ENCODE assay signal across 15 cellular contexts in the genomic region with DNA sequence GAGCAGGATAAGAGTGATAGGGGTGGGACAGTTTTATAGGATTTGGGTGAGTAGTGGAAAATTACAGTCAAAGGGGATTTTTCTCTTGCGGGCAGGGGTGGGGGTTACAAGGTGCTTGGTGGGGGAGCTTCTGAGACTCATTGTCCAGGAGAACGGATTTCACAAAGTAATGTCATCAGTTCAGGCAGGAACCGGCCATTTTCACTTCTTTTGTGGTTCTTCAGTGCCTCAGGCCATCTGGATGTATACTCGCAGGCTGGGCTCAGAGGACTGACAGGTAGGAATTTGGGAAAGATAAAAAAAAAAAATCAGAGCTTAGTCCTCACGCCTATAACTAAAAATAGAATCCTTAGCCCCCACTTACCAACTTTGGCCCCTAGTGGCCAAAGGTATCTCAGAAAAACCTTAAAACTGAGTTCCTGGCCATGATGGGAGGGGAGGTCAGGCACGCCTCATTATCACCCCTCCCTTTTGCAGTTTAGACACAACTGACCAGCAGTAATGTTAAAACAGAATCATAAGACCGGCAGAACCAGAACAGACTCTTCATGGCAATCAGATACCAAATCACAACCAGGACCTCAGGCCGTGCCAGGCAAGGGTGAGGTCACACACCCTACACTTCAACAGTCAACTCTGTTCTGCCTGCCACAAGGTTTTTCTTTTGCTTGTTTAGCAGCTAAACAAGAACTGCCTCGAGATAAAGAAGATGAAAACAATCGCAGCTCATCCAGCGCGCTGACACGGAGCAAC. TPM values are rescaled to one million over a fixed set of nuclear protein-coding genes. Genes with fewer than 3 reads are reported as not detected.
DNase-seq lines count a peak whose midpoint lies in the region; TF ChIP-seq lines count a peak whose summit lies in the region.
"Had no signal": no experiment of that assay in that cellular context is flagged by ENCODE, and none has a peak within 500 bp of the region (broad histone marks: within the 10 kb centered on the region; RNA-seq: fewer than 3 reads in every experiment).

No MANE protein-coding gene starts in this region.

- H3K4me3 ChIP-seq in GM12864 (ENCODE audit: low read depth, low read length) (peak overlapping the region; percentile 53; the same call in 1 of the 2 replicates), LNCaP clone FGC (ENCODE audit: low read depth, low read length) (no peak overlapping the region), mononuclear cell (ENCODE audit: low read length) (peak overlapping the region; percentile 42)
- H3K4me3 ChIP-seq: dorsolateral prefrontal cortex, lung, stomach had no signal

- H3K4me1 Mint-ChIP-seq in activated CD4-positive, alpha-beta T cell treated with anti-CD3 and anti-CD28 coated beads, Interleukin-2, amount 10 ng/mL, durations not matched to agents 24 days and 14 days = peaks cover 7% of the 10 kb centered on the region

- TF ChIP-seq CTCF in GM12864 (IDR thresholded peaks at IDR 0.05; ENCODE audit: low read depth, low read length, missing control alignments) = peak; percentile 61
- no peak for TF ChIP-seq CTCF in LNCaP clone FGC (IDR thresholded peaks at IDR 0.05; ENCODE audit: control insufficient read depth, extremely low read depth, insufficient read depth)

- H3K27me3 ChIP-seq in mononuclear cell (ENCODE audit: insufficient read depth, low read length) = no peaks in the 10 kb centered on the region
- H3K27me3 ChIP-seq: dorsolateral prefrontal cortex, stomach had no signal

- peaks cover 38% of the 10 kb centered on the region for H3K4me1 ChIP-seq in mononuclear cell (ENCODE audit: insufficient read depth, low read length)

- intact Hi-C loops in activated CD4-positive, alpha-beta T cell treated with anti-CD3 and anti-CD28 coated beads, Interleukin-2, amount 10 ng/mL, durations not matched to agents 24 days and 14 days (cut with micrococcal nuclease) = no loop called here

- DNase-seq in GM12864 (ENCODE audit: low read depth) = no peak
- peak; percentile 13 for DNase-seq in LNCaP clone FGC (ENCODE audit: low read depth)
- no peak for DNase-seq in NCI-H524 treated with DMSO at 0.1 percent for 48 hours (lab: John Stamatoyannopoulos, UW)
- no peak for DNase-seq in NK-92 treated with Interleukin-12 subunit alpha and Interleukin-12 subunit beta, amount 100 ng/mL, for 24 hours (lab: John Stamatoyannopoulos, UW)
- no peak for DNase-seq in activated CD4-positive, alpha-beta T cell treated with anti-CD3 and anti-CD28 coated beads, Interleukin-2, amount 10 ng/mL, durations not matched to agents 24 days and 14 days
- DNase-seq: activated CD4-positive, alpha-beta memory T cell treated with anti-CD3 and anti-CD28 coated beads for 36 hours; DMS53; dorsolateral prefrontal cortex; KG1; NCI-H1694; NCI-H524; stomach had no signal

- peaks cover 3% of the 10 kb centered on the region for H3K27me3 Mint-ChIP-seq in activated CD4-positive, alpha-beta T cell treated with anti-CD3 and anti-CD28 coated beads, Interleukin-2, amount 10 ng/mL, durations not matched to agents 24 days and 14 days
- H3K27me3 Mint-ChIP-seq: activated CD4-positive, alpha-beta memory T cell treated with anti-CD3 and anti-CD28 coated beads for 36 hours had no signal

- no peaks in the 10 kb centered on the region for H3K36me3 Mint-ChIP-seq in activated CD4-positive, alpha-beta T cell treated with anti-CD3 and anti-CD28 coated beads, Interleukin-2, amount 10 ng/mL, durations not matched to agents 24 days and 14 days (ENCODE audit: low read depth)
- H3K36me3 Mint-ChIP-seq: activated CD4-positive, alpha-beta memory T cell treated with anti-CD3 and anti-CD28 coated beads for 36 hours had no signal

- no peak overlapping the region for H3K4me3 Mint-ChIP-seq in activated CD4-positive, alpha-beta T cell treated with anti-CD3 and anti-CD28 coated beads, Interleukin-2, amount 10 ng/mL, durations not matched to agents 24 days and 14 days
- H3K4me3 Mint-ChIP-seq: activated CD4-positive, alpha-beta memory T cell treated with anti-CD3 and anti-CD28 coated beads for 36 hours; T-helper 2 cell treated with Interferon-gamma antibody and Interleukin-4, amounts not matched to agents 5 μg/mL and 100 μg/mL, for 36 hours had no signal

- no peaks in the 10 kb centered on the region for H3K9me3 Mint-ChIP-seq in activated CD4-positive, alpha-beta T cell treated with anti-CD3 and anti-CD28 coated beads, Interleukin-2, amount 10 ng/mL, durations not matched to agents 24 days and 14 days
- H3K9me3 Mint-ChIP-seq: activated CD4-positive, alpha-beta memory T cell treated with anti-CD3 and anti-CD28 coated beads for 36 hours; T-helper 2 cell treated with Interferon-gamma antibody and Interleukin-4, amounts not matched to agents 5 μg/mL and 100 μg/mL, for 36 hours had no signal

- H3K9me3 ChIP-seq in mononuclear cell (ENCODE audit: low read depth, low read length) = no peaks in the 10 kb centered on the region
- H3K9me3 ChIP-seq: stomach had no signal

- no peak overlapping the region for H3K27ac Mint-ChIP-seq in activated CD4-positive, alpha-beta T cell treated with anti-CD3 and anti-CD28 coated beads, Interleukin-2, amount 10 ng/mL, durations not matched to agents 24 days and 14 days
- H3K27ac Mint-ChIP-seq: activated CD4-positive, alpha-beta memory T cell treated with anti-CD3 and anti-CD28 coated beads for 36 hours; T-helper 2 cell treated with Interferon-gamma antibody and Interleukin-4, amounts not matched to agents 5 μg/mL and 100 μg/mL, for 36 hours had no signal

RNA-seq across cellular contexts. Expression of a gene that starts 8.9 kb away (rescaled TPM):
- total RNA-seq in mononuclear cell = 31.3 TPM
- total RNA-seq in activated CD4-positive, alpha-beta T cell treated with anti-CD3 and anti-CD28 coated beads, Interleukin-2, amount 10 ng/mL, durations not matched to agents 24 days and 14 days = 47.2 and 48.5 TPM in 2 replicates

RNA-seq across cellular contexts. Expression of a gene that starts 27.5 kb away (rescaled TPM):
- total RNA-seq in mononuclear cell = 0.94 TPM
- total RNA-seq in activated CD4-positive, alpha-beta T cell treated with anti-CD3 and anti-CD28 coated beads, Interleukin-2, amount 10 ng/mL, durations not matched to agents 24 days and 14 days = 16.9 and 19.8 TPM in 2 replicates

RNA-seq across cellular contexts. Expression of a gene that starts 28.8 kb away (rescaled TPM):
- 1.9 TPM for total RNA-seq in mononuclear cell
- 5.8 and 7.6 TPM in 2 replicates for total RNA-seq in activated CD4-positive, alpha-beta T cell treated with anti-CD3 and anti-CD28 coated beads, Interleukin-2, amount 10 ng/mL, durations not matched to agents 24 days and 14 days
- total RNA-seq: lung had no signal

RNA-seq across cellular contexts. Expression of a gene that starts 47.3 kb away (rescaled TPM):
- 2.5 TPM for total RNA-seq in mononuclear cell
- 26.2 and 26.7 TPM in 2 replicates for total RNA-seq in activated CD4-positive, alpha-beta T cell treated with anti-CD3 and anti-CD28 coated beads, Interleukin-2, amount 10 ng/mL, durations not matched to agents 24 days and 14 days

RNA-seq across cellular contexts. Expression of a gene that starts 54.2 kb away (rescaled TPM):
- total RNA-seq in mononuclear cell = 9.2 TPM
- 73.6 and 74.8 TPM in 2 replicates for total RNA-seq in activated CD4-positive, alpha-beta T cell treated with anti-CD3 and anti-CD28 coated beads, Interleukin-2, amount 10 ng/mL, durations not matched to agents 24 days and 14 days
